19 cellular contexts compared by ENCODE assay signal in genomic region chr5:109876030-109876726, GRCh38.
DNase-seq lines count a peak whose midpoint lies in the region; ATAC-seq and TF ChIP-seq lines count a peak whose summit lies in the region.
"Had no signal": no experiment of that assay in that cellular context is flagged by ENCODE, and none has a peak within 500 bp of the region (broad histone marks: within the 10 kb centered on the region; RNA-seq: fewer than 3 reads in every experiment).

No MANE protein-coding gene starts in this region.

- no peak for DNase-seq in activated T-cell treated with anti-CD3 and anti-CD28 coated beads, Interleukin-2, amount 50 U/mL, for 72 hours
- DNase-seq in activated T-cell treated with anti-CD3 and anti-CD28 coated beads, Interleukin-2, amount 50 U/mL, for 48 hours, result no peak
- DNase-seq in adipocyte (ENCODE audit: low read depth), result peak; percentile 23
- no peak for DNase-seq in osteocyte (ENCODE audit: extremely low spot score, unreplicated experiment)
- no peak for DNase-seq in stimulated activated naive CD4-positive, alpha-beta T cell treated with Interleukin-2 at 50 U/mL for 16 hours (lab: John Stamatoyannopoulos, UW)
- no peak for DNase-seq in NCI-H2227 (lab: John Stamatoyannopoulos, UW; ENCODE audit: unreplicated experiment)
- DNase-seq: C1 segment of cervical spinal cord, Caco-2, DMS53, GM23248, NCI-H1417, NCI-H1930, NCI-H2171, NCI-H774, Peyer's patch, Right ventricle myocardium superior had no signal

- H3K36me3 ChIP-seq in KMS-11 (ENCODE audit: insufficient read depth) (no peaks in the 10 kb centered on the region), adipocyte (ENCODE audit: control insufficient read depth, insufficient read depth, low read length, severe bottlenecking) (no peaks in the 10 kb centered on the region)
- H3K36me3 ChIP-seq: Peyer's patch had no signal

- no peaks in the 10 kb centered on the region for H3K9me3 ChIP-seq in adipocyte (ENCODE audit: control insufficient read depth, low read length)
- H3K9me3 ChIP-seq: Caco-2, Peyer's patch had no signal

- H3K4me3 Mint-ChIP-seq in activated T-cell treated with anti-CD3 and anti-CD28 coated beads, Interleukin-2, amount 50 U/mL, for 72 hours, result no peak overlapping the region
- H3K4me3 Mint-ChIP-seq in osteocyte (ENCODE audit: unreplicated experiment), result no peak overlapping the region

- H3K27ac Mint-ChIP-seq in activated T-cell treated with anti-CD3 and anti-CD28 coated beads, Interleukin-2, amount 50 U/mL, for 72 hours, result no peak overlapping the region
- peak overlapping the region; percentile 45 for H3K27ac Mint-ChIP-seq in osteocyte (ENCODE audit: unreplicated experiment)

- H3K4me3 ChIP-seq in KMS-11 (IDR thresholded peaks at IDR 0.05; ENCODE audit: insufficient read depth, low read depth, low read length), result no peak overlapping the region
- H3K4me3 ChIP-seq in adipocyte (ENCODE audit: low read length), result no peak overlapping the region
- H3K4me3 ChIP-seq: GM23248, Peyer's patch had no signal

- H3K27me3 Mint-ChIP-seq in activated T-cell treated with anti-CD3 and anti-CD28 coated beads, Interleukin-2, amount 50 U/mL, for 72 hours (ENCODE audit: low read depth), result no peaks in the 10 kb centered on the region
- no peaks in the 10 kb centered on the region for H3K27me3 Mint-ChIP-seq in osteocyte (ENCODE audit: unreplicated experiment)

- H3K9me3 Mint-ChIP-seq in activated T-cell treated with anti-CD3 and anti-CD28 coated beads, Interleukin-2, amount 50 U/mL, for 72 hours, result no peaks in the 10 kb centered on the region
- no peaks in the 10 kb centered on the region for H3K9me3 Mint-ChIP-seq in osteocyte (ENCODE audit: unreplicated experiment)

- H3K79me2 ChIP-seq in KMS-11 (ENCODE audit: insufficient read depth, low read depth), result no peaks in the 10 kb centered on the region

- TF ChIP-seq CTCF in KMS-11 (conservative IDR thresholded peaks at IDR 0.05; ENCODE audit: low read depth, low read length), result no peak
- no peak for TF ChIP-seq CTCF in osteocyte (IDR thresholded peaks at IDR 0.05)

- ATAC-seq in activated T-cell treated with anti-CD3 and anti-CD28 coated beads, Interleukin-2, amount 50 U/mL, for 72 hours (replicated peaks in 1 of 2), result peak; percentile 36 to 41
- ATAC-seq in GM19023 (IDR thresholded peaks at IDR 0.05; ENCODE audit: unreplicated experiment), result no peak
- ATAC-seq: HCT116 had no signal

- H3K27ac ChIP-seq in KMS-11, result peak overlapping the region; percentile 33; the same call in 1 of the 2 replicates
- H3K27ac ChIP-seq: GM23248, Peyer's patch had no signal

- H3K4me2 ChIP-seq in KMS-11, result peak overlapping the region; percentile 64

- H3K4me1 ChIP-seq in KMS-11 (ENCODE audit: low read depth, poor library complexity, severe bottlenecking) (peaks cover 24% of the 10 kb centered on the region), adipocyte (ENCODE audit: control insufficient read depth, insufficient read depth, low read length) (peaks cover 7% of the 10 kb centered on the region)
- H3K4me1 ChIP-seq: Caco-2, Peyer's patch had no signal

- no peak overlapping the region for H2AFZ ChIP-seq in KMS-11 (ENCODE audit: low read depth)
- H2AFZ ChIP-seq: GM23248 had no signal

- H3K9ac ChIP-seq in KMS-11 (no peak overlapping the region), adipocyte (ENCODE audit: low read length) (no peak overlapping the region)
- H3K9ac ChIP-seq: GM23248 had no signal

- H3K36me3 Mint-ChIP-seq in activated T-cell treated with anti-CD3 and anti-CD28 coated beads, Interleukin-2, amount 50 U/mL, for 72 hours (ENCODE audit: insufficient read depth in 2 of 2), result peaks cover 0 to 2% of the 10 kb centered on the region in 2 donors
- H3K36me3 Mint-ChIP-seq in osteocyte (ENCODE audit: unreplicated experiment), result peaks cover 10% of the 10 kb centered on the region

- H3K27me3 ChIP-seq in KMS-11 (ENCODE audit: insufficient read depth, low read depth) (no peaks in the 10 kb centered on the region), adipocyte (replicated peaks; ENCODE audit: control insufficient read depth, insufficient read depth, low read length) (no peaks in the 10 kb centered on the region)
- H3K27me3 ChIP-seq: Peyer's patch had no signal

- no peaks in the 10 kb centered on the region for H4K20me1 ChIP-seq in KMS-11 (ENCODE audit: insufficient read depth)

- H3K4me1 Mint-ChIP-seq in activated T-cell treated with anti-CD3 and anti-CD28 coated beads, Interleukin-2, amount 50 U/mL, for 72 hours (ENCODE audit: low read depth), result peaks cover 39% of the 10 kb centered on the region
- peaks cover 22% of the 10 kb centered on the region for H3K4me1 Mint-ChIP-seq in osteocyte (ENCODE audit: unreplicated experiment)
